In genomic region chr3:51934139-51934850, GRCh38 we compare ENCODE assay signal across 20 cellular contexts. TPM values are rescaled to one million over a fixed set of nuclear protein-coding genes. Genes with fewer than 3 reads are reported as not detected.
"Had no signal": no experiment of that assay in that cellular context is flagged by ENCODE, and none has a peak within 500 bp of the region (broad histone marks: within the 10 kb centered on the region; RNA-seq: fewer than 3 reads in every experiment).

No MANE protein-coding gene starts in this region.

- H3K9me3 ChIP-seq: gastroesophageal sphincter, right lobe of liver, suprapubic skin had no signal

- ATAC-seq: gastroesophageal sphincter, T-cell had no signal

- H3K4me3 ChIP-seq: gastroesophageal sphincter, right lobe of liver, suprapubic skin had no signal

- H3K27me3 ChIP-seq: brain microvascular endothelial cell, gastroesophageal sphincter, right lobe of liver, suprapubic skin had no signal

- H3K27ac ChIP-seq: brain microvascular endothelial cell, gastroesophageal sphincter, right lobe of liver, suprapubic skin had no signal

- DNase-seq: activated CD4-positive, alpha-beta T cell treated with anti-CD3 and anti-CD28 coated beads, Interleukin-2, amount 10 ng/mL, durations not matched to agents 24 days and 14 days; activated effector memory CD4-positive, alpha-beta T cell treated with Interleukin-2 at 50 U/mL for 16 hours; activated T-cell treated with anti-CD3 and anti-CD28 coated beads, Interleukin-2, amount 50 U/mL, for 1 hour; amygdala; brain microvascular endothelial cell; cerebellar nuclear complex; dermis blood vessel endothelial cell; midbrain; stimulated activated CD4-positive, alpha-beta T cell treated with anti-CD3 and anti-CD28 coated beads, Interleukin-12 subunit alpha, Interleukin-12 subunit beta, amount 100 ng/mL, for 4 hours; stimulated activated naive CD4-positive, alpha-beta T cell treated with Interleukin-2 at 50 U/mL for 16 hours; T-cell; T1000 had no signal

- H3K4me1 ChIP-seq: right lobe of liver, suprapubic skin had no signal

RNA-seq across cellular contexts. Expression of gene GPR62, which starts 20.9 kb away (rescaled TPM):
- total RNA-seq: activated CD4-positive, alpha-beta T cell treated with anti-CD3 and anti-CD28 coated beads, Interleukin-2, amount 10 ng/mL, durations not matched to agents 24 days and 14 days; activated CD8-positive, alpha-beta memory T cell treated with anti-CD3 and anti-CD28 coated beads for 36 hours; dermis blood vessel endothelial cell; epithelial cell of proximal tubule; kidney epithelial cell; suprapubic skin; T-cell had no signal

RNA-seq across cellular contexts. Expression of gene IQCF1, which starts 31.1 kb away (rescaled TPM):
- total RNA-seq: activated CD4-positive, alpha-beta T cell treated with anti-CD3 and anti-CD28 coated beads, Interleukin-2, amount 10 ng/mL, durations not matched to agents 24 days and 14 days; activated CD8-positive, alpha-beta memory T cell treated with anti-CD3 and anti-CD28 coated beads for 36 hours; dermis blood vessel endothelial cell; epithelial cell of proximal tubule; gastroesophageal sphincter; kidney epithelial cell; liver; progenitor cell of endocrine pancreas; right lobe of liver; suprapubic skin; T-cell had no signal
- polyA plus RNA-seq: liver had no signal
